ENCODE assay signal across 1 cellular context in the genomic region with DNA sequence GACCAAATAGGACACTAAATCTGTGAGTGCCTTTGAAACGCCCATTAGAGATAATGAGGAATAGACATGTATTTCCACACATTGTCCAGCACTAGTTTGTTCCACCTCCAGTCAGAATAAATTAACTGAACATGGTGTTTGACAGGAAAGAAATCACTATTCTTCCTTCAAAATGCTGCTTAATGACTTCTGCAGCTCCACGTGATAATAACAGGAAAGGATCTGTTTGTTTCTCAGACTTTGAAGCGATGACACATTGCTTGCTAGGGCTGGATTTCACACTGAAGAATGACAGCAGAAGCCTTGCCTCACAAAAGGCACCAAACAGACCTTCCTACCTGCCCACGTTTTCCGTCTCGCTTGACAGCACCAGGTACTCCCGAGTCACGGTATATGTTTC.
TF ChIP-seq lines count a peak whose summit lies in the region.

No MANE protein-coding gene starts in this region.

TF ChIP-seq in HepG2, 621 proteins besides CTCF, POLR2A, EP300 and RAD21 (continued from another document):
- TF ChIP-seq, protein P1, sequence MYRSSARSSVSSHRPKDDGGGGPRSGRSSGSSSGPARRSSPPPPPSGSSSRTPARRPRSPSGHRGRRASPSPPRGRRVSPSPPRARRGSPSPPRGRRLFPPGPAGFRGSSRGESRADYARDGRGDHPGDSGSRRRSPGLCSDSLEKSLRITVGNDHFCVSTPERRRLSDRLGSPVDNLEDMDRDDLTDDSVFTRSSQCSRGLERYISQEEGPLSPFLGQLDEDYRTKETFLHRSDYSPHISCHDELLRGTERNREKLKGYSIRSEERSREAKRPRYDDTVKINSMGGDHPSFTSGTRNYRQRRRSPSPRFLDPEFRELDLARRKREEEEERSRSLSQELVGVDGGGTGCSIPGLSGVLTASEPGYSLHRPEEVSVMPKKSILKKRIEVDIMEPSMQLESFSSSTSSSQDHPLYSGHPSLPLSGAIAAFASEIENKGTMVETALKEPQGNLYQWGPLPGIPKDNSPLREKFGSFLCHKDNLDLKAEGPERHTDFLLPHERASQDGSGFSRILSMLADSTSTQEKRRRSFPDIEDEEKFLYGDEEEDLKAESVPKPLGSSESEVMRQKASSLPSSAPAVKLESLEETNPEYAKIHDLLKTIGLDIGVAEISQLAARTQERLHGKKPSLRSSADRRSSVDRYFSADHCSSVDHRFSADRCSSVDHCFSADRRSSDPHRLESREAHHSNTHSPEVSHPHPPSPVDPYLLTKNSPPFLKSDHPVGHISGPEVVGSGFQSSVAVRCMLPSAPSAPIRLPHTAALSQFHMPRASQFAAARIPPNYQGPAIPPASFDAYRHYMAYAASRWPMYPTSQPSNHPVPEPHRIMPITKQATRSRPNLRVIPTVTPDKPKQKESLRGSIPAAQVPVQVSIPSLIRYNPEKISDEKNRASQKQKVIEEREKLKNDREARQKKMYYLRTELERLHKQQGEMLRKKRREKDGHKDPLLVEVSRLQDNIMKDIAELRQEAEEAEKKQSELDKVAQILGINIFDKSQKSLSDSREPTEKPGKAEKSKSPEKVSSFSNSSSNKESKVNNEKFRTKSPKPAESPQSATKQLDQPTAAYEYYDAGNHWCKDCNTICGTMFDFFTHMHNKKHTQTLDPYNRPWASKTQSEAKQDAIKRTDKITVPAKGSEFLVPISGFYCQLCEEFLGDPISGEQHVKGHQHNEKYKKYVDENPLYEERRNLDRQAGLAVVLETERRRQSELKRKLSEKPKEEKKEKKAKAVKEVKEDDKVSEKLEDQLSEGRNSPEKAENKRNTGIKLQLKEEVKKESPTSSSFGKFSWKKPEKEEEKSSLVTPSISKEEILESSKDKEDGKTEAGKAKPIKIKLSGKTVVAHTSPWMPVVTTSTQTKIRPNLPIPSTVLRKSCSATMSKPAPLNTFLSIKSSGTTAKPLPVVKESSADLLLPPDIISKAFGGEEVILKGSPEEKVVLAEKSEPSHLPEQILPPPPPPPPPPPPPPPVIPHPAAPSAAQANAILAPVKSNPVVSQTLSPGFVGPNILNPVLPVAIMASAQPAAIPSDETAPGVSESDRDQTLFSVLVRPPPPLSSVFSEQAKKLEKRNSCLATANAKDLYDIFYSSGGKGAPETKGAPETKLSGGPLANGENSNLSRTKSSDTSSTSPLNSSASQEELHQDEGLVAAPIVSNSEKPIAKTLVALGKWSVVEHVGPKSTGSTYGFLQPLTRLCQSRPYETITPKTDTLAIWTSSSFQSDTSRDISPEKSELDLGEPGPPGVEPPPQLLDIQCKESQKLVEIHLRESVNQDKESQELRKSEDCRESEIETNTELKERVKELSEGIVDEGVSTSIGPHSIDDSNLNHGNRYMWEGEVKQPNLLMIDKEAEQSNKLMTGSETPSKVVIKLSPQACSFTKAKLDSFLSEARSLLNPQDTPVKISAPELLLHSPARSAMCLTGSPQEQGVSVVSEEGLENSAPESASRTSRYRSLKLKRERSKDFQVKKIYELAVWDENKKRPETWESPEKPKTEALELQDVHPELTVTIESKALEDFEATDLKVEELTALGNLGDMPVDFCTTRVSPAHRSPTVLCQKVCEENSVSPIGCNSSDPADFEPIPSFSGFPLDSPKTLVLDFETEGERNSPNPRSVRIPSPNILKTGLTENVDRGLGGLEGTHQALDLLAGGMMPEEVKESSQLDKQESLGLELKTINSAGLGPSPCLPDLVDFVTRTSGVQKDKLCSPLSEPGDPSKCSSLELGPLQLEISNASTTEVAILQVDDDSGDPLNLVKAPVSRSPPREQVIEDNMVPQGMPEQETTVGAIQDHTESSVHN (CRISPR knock-in tag; IDR thresholded peaks at IDR 0.05) = no peak
- TF ChIP-seq, protein P2, sequence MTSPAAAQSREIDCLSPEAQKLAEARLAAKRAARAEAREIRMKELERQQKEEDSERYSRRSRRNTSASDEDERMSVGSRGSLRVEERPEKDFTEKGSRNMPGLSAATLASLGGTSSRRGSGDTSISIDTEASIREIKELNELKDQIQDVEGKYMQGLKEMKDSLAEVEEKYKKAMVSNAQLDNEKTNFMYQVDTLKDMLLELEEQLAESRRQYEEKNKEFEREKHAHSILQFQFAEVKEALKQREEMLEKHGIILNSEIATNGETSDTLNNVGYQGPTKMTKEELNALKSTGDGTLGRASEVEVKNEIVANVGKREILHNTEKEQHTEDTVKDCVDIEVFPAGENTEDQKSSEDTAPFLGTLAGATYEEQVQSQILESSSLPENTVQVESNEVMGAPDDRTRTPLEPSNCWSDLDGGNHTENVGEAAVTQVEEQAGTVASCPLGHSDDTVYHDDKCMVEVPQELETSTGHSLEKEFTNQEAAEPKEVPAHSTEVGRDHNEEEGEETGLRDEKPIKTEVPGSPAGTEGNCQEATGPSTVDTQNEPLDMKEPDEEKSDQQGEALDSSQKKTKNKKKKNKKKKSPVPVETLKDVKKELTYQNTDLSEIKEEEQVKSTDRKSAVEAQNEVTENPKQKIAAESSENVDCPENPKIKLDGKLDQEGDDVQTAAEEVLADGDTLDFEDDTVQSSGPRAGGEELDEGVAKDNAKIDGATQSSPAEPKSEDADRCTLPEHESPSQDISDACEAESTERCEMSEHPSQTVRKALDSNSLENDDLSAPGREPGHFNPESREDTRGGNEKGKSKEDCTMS (CRISPR knock-in tag; conservative IDR thresholded peaks at IDR 0.05) = no peak
- no peak for TF ChIP-seq ZNF460 (CRISPR knock-in tag; IDR thresholded peaks at IDR 0.05; ENCODE audit: borderline replicate concordance)
- no peak for TF ChIP-seq ZBTB7B (CRISPR knock-in tag; IDR thresholded peaks at IDR 0.05)
- TF ChIP-seq SPEN (CRISPR knock-in tag; IDR thresholded peaks at IDR 0.05; ENCODE audit: low read depth) = no peak
- TF ChIP-seq, protein P3, sequence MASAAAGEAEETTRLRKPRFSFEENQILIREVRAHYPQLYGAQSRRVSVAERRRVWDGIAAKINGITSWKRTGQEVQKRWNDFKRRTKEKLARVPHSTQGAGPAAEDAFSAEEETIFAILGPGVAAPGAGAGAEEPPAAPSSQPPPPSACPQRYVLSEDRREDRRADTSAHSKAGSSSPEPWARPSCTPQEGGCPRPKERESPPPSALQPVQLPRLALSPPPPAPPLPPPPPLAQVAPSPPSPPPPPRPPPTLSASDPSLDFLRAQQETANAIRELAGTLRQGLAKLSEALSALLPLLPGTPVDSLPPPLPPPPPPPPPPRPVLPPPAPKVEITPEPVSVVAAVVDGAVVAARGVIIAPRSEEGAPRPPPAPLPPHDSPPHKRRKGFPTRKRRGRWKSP (CRISPR knock-in tag; IDR thresholded peaks at IDR 0.05) = no peak
- TF ChIP-seq, protein P4, sequence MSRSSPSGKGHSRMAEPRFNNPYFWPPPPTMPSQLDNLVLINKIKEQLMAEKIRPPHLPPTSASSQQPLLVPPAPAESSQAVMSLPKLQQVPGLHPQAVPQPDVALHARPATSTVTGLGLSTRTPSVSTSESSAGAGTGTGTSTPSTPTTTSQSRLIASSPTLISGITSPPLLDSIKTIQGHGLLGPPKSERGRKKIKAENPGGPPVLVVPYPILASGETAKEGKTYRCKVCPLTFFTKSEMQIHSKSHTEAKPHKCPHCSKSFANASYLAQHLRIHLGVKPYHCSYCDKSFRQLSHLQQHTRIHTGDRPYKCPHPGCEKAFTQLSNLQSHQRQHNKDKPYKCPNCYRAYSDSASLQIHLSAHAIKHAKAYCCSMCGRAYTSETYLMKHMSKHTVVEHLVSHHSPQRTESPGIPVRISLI (CRISPR knock-in tag; IDR thresholded peaks at IDR 0.05; ENCODE audit: borderline replicate concordance) = no peak
- TF ChIP-seq, protein P5, sequence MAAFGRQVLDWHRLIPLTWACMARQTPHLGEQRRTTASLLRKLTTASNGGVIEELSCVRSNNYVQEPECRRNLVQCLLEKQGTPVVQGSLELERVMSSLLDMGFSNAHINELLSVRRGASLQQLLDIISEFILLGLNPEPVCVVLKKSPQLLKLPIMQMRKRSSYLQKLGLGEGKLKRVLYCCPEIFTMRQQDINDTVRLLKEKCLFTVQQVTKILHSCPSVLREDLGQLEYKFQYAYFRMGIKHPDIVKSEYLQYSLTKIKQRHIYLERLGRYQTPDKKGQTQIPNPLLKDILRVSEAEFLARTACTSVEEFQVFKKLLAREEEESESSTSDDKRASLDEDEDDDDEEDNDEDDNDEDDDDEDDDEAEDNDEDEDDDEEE (CRISPR knock-in tag; IDR thresholded peaks at IDR 0.05) = no peak
- no peak for TF ChIP-seq ZNF773 (CRISPR knock-in tag; IDR thresholded peaks at IDR 0.05; ENCODE audit: borderline replicate concordance)
- TF ChIP-seq FLYWCH1 (CRISPR knock-in tag; IDR thresholded peaks at IDR 0.05) = no peak
